Comparison of ENCODE assay signal across 16 cellular contexts in the genomic region with DNA sequence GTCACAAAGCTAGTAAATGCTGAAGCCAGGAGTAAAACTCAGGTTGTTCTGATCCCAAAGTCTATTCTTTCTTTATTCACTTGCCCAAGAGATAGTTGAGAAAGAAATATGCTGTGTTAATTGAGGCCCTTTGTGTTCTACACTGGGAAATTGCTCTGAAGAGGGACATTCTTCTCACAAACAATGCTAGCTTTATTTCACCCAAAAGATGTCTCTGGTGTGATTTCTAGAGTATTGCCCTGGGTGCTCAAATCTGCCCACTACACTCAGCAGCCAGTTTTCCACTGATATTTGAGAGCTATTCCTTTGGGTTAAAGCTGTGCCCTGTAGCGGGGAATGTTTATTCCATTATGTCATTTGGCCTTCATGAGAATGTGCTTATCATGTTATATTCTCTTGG. TPM values are rescaled to one million over a fixed set of nuclear protein-coding genes. Genes with fewer than 3 reads are reported as not detected.
DNase-seq lines count a peak whose midpoint lies in the region; ATAC-seq and TF ChIP-seq lines count a peak whose summit lies in the region.
"Had no signal": no experiment of that assay in that cellular context is flagged by ENCODE, and none has a peak within 500 bp of the region (broad histone marks: within the 10 kb centered on the region; RNA-seq: fewer than 3 reads in every experiment).

No MANE protein-coding gene starts in this region.

- H3K36me3 Mint-ChIP-seq in natural killer cell, result no peaks in the 10 kb centered on the region
- H3K36me3 Mint-ChIP-seq: CD4-positive, alpha-beta memory T cell had no signal

- intact Hi-C loops in natural killer cell (cut with micrococcal nuclease), result no loop called here

- ATAC-seq in natural killer cell, result no peak

- H3K27me3 Mint-ChIP-seq in natural killer cell (ENCODE audit: low read depth in 2 of 2), result peaks cover 5 to 9% of the 10 kb centered on the region in 2 donors

- TF ChIP-seq CTCF in natural killer cell (IDR thresholded peaks at IDR 0.05), result no peak

- no peak overlapping the region for H3K27ac Mint-ChIP-seq in natural killer cell
- H3K27ac Mint-ChIP-seq: CD4-positive, alpha-beta memory T cell; HFFc6 had no signal

- no peaks in the 10 kb centered on the region for H3K9me3 Mint-ChIP-seq in natural killer cell
- H3K9me3 Mint-ChIP-seq: HFFc6 had no signal

- H3K4me1 Mint-ChIP-seq in natural killer cell, result no peaks in the 10 kb centered on the region

- DNase-seq in NCI-H226 (peak; percentile 30), epidermal melanocyte (ENCODE audit: insufficient read length, low spot score) (peak; percentile 60), medulla oblongata (ENCODE audit: extremely low spot score) (peak; percentile 67), pons (ENCODE audit: low spot score) (peak; percentile 83), kidney tubule cell (ENCODE audit: low spot score) (no peak), KG1 (lab: John Stamatoyannopoulos, UW) (no peak), natural killer cell (no peak), GM03348 (ENCODE audit: low spot score) (no peak)
- DNase-seq: BE2C; CD4-positive, alpha-beta memory T cell; COR-L47; DMS153; DMS79 treated with DMSO at 0.1 percent for 48 hours; EL; HCEC 1CT; HFFc6 had no signal

- H3K4me3 Mint-ChIP-seq in natural killer cell, result no peak overlapping the region
- H3K4me3 Mint-ChIP-seq: CD4-positive, alpha-beta memory T cell; HFFc6 had no signal

RNA-seq across cellular contexts. Expression of a gene that starts 20.9 kb away (rescaled TPM):
- 10 to 100 TPM; 10.4 to 18.8 (median 11.7) TPM for total RNA-seq in natural killer cell

Comparison
In these comparisons a context has a peak if more than half of its experiments do, and no peak if none do; other contexts are left out.
1. DNase-seq: peak in NCI-H226 (single experiment), epidermal melanocyte (single experiment), medulla oblongata (single experiment) and pons (single experiment); none in kidney tubule cell (single experiment), KG1 (single experiment), natural killer cell (single experiment) and GM03348 (single experiment).